In genomic region chr10:3108033-3108432, GRCh38 we compare ENCODE assay signal across 1 cellular context.
TF ChIP-seq lines count a peak whose summit lies in the region.

No MANE protein-coding gene starts in this region.

TF ChIP-seq in A549, 52 proteins besides CTCF, POLR2A, EP300 and RAD21 (continued from another document):
- TF ChIP-seq HMGXB4 (CRISPR knock-in tag; IDR thresholded peaks at IDR 0.05; ENCODE audit: borderline replicate concordance) (no peak), NFE2L2 (conservative IDR thresholded peaks at IDR 0.05; ENCODE audit: low read length) (no peak), FOSB (CRISPR knock-in tag; IDR thresholded peaks at IDR 0.05) (no peak), USF2 (IDR thresholded peaks at IDR 0.05) (no peak), REST (IDR thresholded peaks at IDR 0.05) (no peak), PHF8 (IDR thresholded peaks at IDR 0.05; ENCODE audit: borderline replicate concordance, low read depth) (no peak), CHD4 (IDR thresholded peaks at IDR 0.05; ENCODE audit: borderline replicate concordance) (no peak), ESRRA (IDR thresholded peaks at IDR 0.05; ENCODE audit: borderline replicate concordance, low read length) (no peak), MAFK (IDR thresholded peaks at IDR 0.05; ENCODE audit: partially characterized antibody) (no peak), EHMT2 (IDR thresholded peaks at IDR 0.05; ENCODE audit: low read depth) (no peak), KDM1A (IDR thresholded peaks at IDR 0.05; ENCODE audit: low read depth) (no peak), RNF2 (IDR thresholded peaks at IDR 0.05; ENCODE audit: borderline replicate concordance, low read depth) (no peak), TFCP2L1 (CRISPR knock-in tag; IDR thresholded peaks at IDR 0.05) (no peak), HOXA7 (CRISPR knock-in tag; IDR thresholded peaks at IDR 0.05) (no peak)
